ENCODE assay signal across 8 cellular contexts in the genomic region with DNA sequence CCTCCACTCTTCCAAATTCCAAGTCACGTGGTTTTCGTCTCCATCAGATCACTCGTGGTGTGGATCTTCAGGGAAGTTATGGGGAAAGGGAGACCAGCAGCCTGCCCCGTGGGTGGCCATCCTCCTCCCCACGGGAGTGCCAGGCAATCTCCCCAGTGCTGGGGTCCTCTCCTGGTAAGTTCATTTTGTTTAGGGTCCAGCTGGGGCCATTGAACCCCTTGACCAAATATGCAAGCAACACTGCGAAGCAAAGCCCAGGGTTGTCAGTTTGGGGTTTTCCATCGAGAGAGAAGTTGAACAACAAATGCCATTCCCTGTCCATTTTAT. TPM values are rescaled to one million over a fixed set of nuclear protein-coding genes. Genes with fewer than 3 reads are reported as not detected.
DNase-seq lines count a peak whose midpoint lies in the region; ATAC-seq and TF ChIP-seq lines count a peak whose summit lies in the region.

No MANE protein-coding gene starts in this region.

- H3K9me3 Mint-ChIP-seq in activated T-helper 1 cell treated with anti-CD3 and anti-CD28 coated beads, Interleukin-12 subunit alpha, Interleukin-12 subunit beta, Interleukin-2, Interleukin-4 antibody, amounts not matched to agents 30 ng/mL and 10 ng/mL and 1 ng/mL, durations not matched to agents 14 hours and 24 hours and 36 hours, result no peaks in the 10 kb centered on the region
- H3K9me3 Mint-ChIP-seq in stimulated activated effector memory CD8-positive, alpha-beta T cell treated with anti-CD3 and anti-CD28 coated beads, Interleukin-12 subunit alpha, Interleukin-12 subunit beta, amount 100 ng/mL, for 72 hours, result no peaks in the 10 kb centered on the region

- H3K27ac ChIP-seq in HUES48 (ENCODE audit: low read depth, low read length), result peak overlapping the region; percentile 74
- no peak overlapping the region for H3K27ac ChIP-seq in iPS DF 6.9 (ENCODE audit: low read length)

- H3K27me3 ChIP-seq in HUES48 (ENCODE audit: control insufficient read depth, insufficient read depth, low read length) (no peaks in the 10 kb centered on the region), iPS DF 6.9 (ENCODE audit: control insufficient read depth, insufficient read depth, low read length) (no peaks in the 10 kb centered on the region)

- WGBS in iPS DF 6.9 (ENCODE audit: insufficient coverage, insufficient read length), result no CpG with 5 or more reads among the region's 7 CpGs

- peaks cover 9% of the 10 kb centered on the region for H3K36me3 Mint-ChIP-seq in activated T-helper 1 cell treated with anti-CD3 and anti-CD28 coated beads, Interleukin-12 subunit alpha, Interleukin-12 subunit beta, Interleukin-2, Interleukin-4 antibody, amounts not matched to agents 30 ng/mL and 10 ng/mL and 1 ng/mL, durations not matched to agents 14 hours and 24 hours and 36 hours (ENCODE audit: low read depth)
- H3K36me3 Mint-ChIP-seq in stimulated activated effector memory CD8-positive, alpha-beta T cell treated with anti-CD3 and anti-CD28 coated beads, Interleukin-12 subunit alpha, Interleukin-12 subunit beta, amount 100 ng/mL, for 72 hours, result peaks cover 21% of the 10 kb centered on the region

- peaks cover 43% of the 10 kb centered on the region for H3K4me1 Mint-ChIP-seq in activated T-helper 1 cell treated with anti-CD3 and anti-CD28 coated beads, Interleukin-12 subunit alpha, Interleukin-12 subunit beta, Interleukin-2, Interleukin-4 antibody, amounts not matched to agents 30 ng/mL and 10 ng/mL and 1 ng/mL, durations not matched to agents 14 hours and 24 hours and 36 hours (ENCODE audit: low read depth)
- H3K4me1 Mint-ChIP-seq in stimulated activated effector memory CD8-positive, alpha-beta T cell treated with anti-CD3 and anti-CD28 coated beads, Interleukin-12 subunit alpha, Interleukin-12 subunit beta, amount 100 ng/mL, for 72 hours, result peaks cover 38% of the 10 kb centered on the region

- no peaks in the 10 kb centered on the region for H3K27me3 Mint-ChIP-seq in activated T-helper 1 cell treated with anti-CD3 and anti-CD28 coated beads, Interleukin-12 subunit alpha, Interleukin-12 subunit beta, Interleukin-2, Interleukin-4 antibody, amounts not matched to agents 30 ng/mL and 10 ng/mL and 1 ng/mL, durations not matched to agents 14 hours and 24 hours and 36 hours (ENCODE audit: insufficient read depth)

- H3K27ac Mint-ChIP-seq in activated T-helper 1 cell treated with anti-CD3 and anti-CD28 coated beads, Interleukin-12 subunit alpha, Interleukin-12 subunit beta, Interleukin-2, Interleukin-4 antibody, amounts not matched to agents 30 ng/mL and 10 ng/mL and 1 ng/mL, durations not matched to agents 14 hours and 24 hours and 36 hours, result peak overlapping the region; percentile 89
- H3K27ac Mint-ChIP-seq in stimulated activated effector memory CD8-positive, alpha-beta T cell treated with anti-CD3 and anti-CD28 coated beads, Interleukin-12 subunit alpha, Interleukin-12 subunit beta, amount 100 ng/mL, for 72 hours, result peak overlapping the region; percentile 95

- ATAC-seq in stimulated activated effector memory CD8-positive, alpha-beta T cell treated with anti-CD3 and anti-CD28 coated beads, Interleukin-12 subunit alpha, Interleukin-12 subunit beta, amount 100 ng/mL, for 72 hours, result no peak
- no peak for ATAC-seq in HG02763 (IDR thresholded peaks at IDR 0.05; ENCODE audit: unreplicated experiment)

- H3K36me3 ChIP-seq in HUES48 (ENCODE audit: control insufficient read depth, insufficient read depth, low read length), result no peaks in the 10 kb centered on the region
- H3K36me3 ChIP-seq in iPS DF 6.9 (ENCODE audit: control insufficient read depth, insufficient read depth, low read length), result no peaks in the 10 kb centered on the region

- TF ChIP-seq POLR2A in erythroblast (IDR thresholded peaks at IDR 0.05; ENCODE audit: low read length), result no peak

- peak overlapping the region; percentile 78 for H3K9ac ChIP-seq in HUES48 (ENCODE audit: low read depth, low read length)

- H3K4me3 Mint-ChIP-seq in activated T-helper 1 cell treated with anti-CD3 and anti-CD28 coated beads, Interleukin-12 subunit alpha, Interleukin-12 subunit beta, Interleukin-2, Interleukin-4 antibody, amounts not matched to agents 30 ng/mL and 10 ng/mL and 1 ng/mL, durations not matched to agents 14 hours and 24 hours and 36 hours, result peak overlapping the region; percentile 98
- peak overlapping the region; percentile 88 for H3K4me3 Mint-ChIP-seq in stimulated activated effector memory CD8-positive, alpha-beta T cell treated with anti-CD3 and anti-CD28 coated beads, Interleukin-12 subunit alpha, Interleukin-12 subunit beta, amount 100 ng/mL, for 72 hours

- H3K4me3 ChIP-seq in HUES48 (ENCODE audit: low read depth, low read length), result peak overlapping the region; percentile 86
- peak overlapping the region; percentile 67; the same call in 1 of the 2 replicates for H3K4me3 ChIP-seq in iPS DF 6.9 (ENCODE audit: low read length)

- H3K4me1 ChIP-seq in HUES48 (ENCODE audit: control insufficient read depth, insufficient read depth, low read length) (peaks cover 16% of the 10 kb centered on the region), iPS DF 6.9 (ENCODE audit: control insufficient read depth, insufficient read depth, low read length) (no peaks in the 10 kb centered on the region)

- intact Hi-C loops in activated T-helper 1 cell treated with anti-CD3 and anti-CD28 coated beads, Interleukin-12 subunit alpha, Interleukin-12 subunit beta, Interleukin-2, Interleukin-4 antibody, amounts not matched to agents 30 ng/mL and 10 ng/mL and 1 ng/mL, durations not matched to agents 14 hours and 24 hours and 36 hours (cut with micrococcal nuclease), result loop anchor here (1.0 kb wide), 4 partner anchors 14 to 92 kb away; partner anchors contain the start of gene ARHGAP17

- no peak for DNase-seq in activated T-helper 1 cell treated with anti-CD3 and anti-CD28 coated beads, Interleukin-12 subunit alpha, Interleukin-12 subunit beta, Interleukin-2, Interleukin-4 antibody, amounts not matched to agents 30 ng/mL and 10 ng/mL and 1 ng/mL, durations not matched to agents 14 hours and 24 hours and 36 hours (ENCODE audit: low spot score)
- DNase-seq in iPS DF 6.9 (ENCODE audit: low read depth, low spot score) (no peak), DMS153 treated with DMSO at 0.1 percent for 48 hours (lab: John Stamatoyannopoulos, UW; ENCODE audit: unreplicated experiment) (no peak), erythroblast (lab: John Stamatoyannopoulos, UW) (no peak), hippocampal formation (lab: John Stamatoyannopoulos, UW) (no peak)
- no peak for DNase-seq in stimulated activated effector memory CD8-positive, alpha-beta T cell treated with anti-CD3 and anti-CD28 coated beads, Interleukin-12 subunit alpha, Interleukin-12 subunit beta, amount 100 ng/mL, for 72 hours (ENCODE audit: low spot score in 2 of 2)

- H3K9me3 ChIP-seq in HUES48 (ENCODE audit: control insufficient read depth, insufficient read depth, low read length) (no peaks in the 10 kb centered on the region), iPS DF 6.9 (ENCODE audit: control insufficient read depth, insufficient read depth, low read length) (no peaks in the 10 kb centered on the region)

RNA-seq across cellular contexts. Expression of gene LCMT1, which starts 4.1 kb away (rescaled TPM):
- 39.1 and 40.1 TPM in 2 replicates for total RNA-seq in activated T-helper 1 cell treated with anti-CD3 and anti-CD28 coated beads, Interleukin-12 subunit alpha, Interleukin-12 subunit beta, Interleukin-2, Interleukin-4 antibody, amounts not matched to agents 30 ng/mL and 10 ng/mL and 1 ng/mL, durations not matched to agents 14 hours and 24 hours and 36 hours
